Comparison of ENCODE assay signal across 1 cellular context in genomic region chr22:49929553-49929979, GRCh38.
TF ChIP-seq lines count a peak whose summit lies in the region.

No MANE protein-coding gene starts in this region.

TF ChIP-seq in endothelial cell of umbilical vein, 7 proteins besides CTCF, POLR2A, EP300 and RAD21:
- TF ChIP-seq POLR2AphosphoS5 (IDR thresholded peaks at IDR 0.05; ENCODE audit: insufficient read depth, low read depth, low read length) (no peak), MYC (IDR thresholded peaks at IDR 0.05; ENCODE audit: low read depth, low read length) (no peak), GATA2 (IDR thresholded peaks at IDR 0.05; ENCODE audit: insufficient read depth, insufficient read length, low read depth, low read length) (no peak), MAX (IDR thresholded peaks at IDR 0.05; ENCODE audit: insufficient read depth, insufficient read length) (no peak), FOS (IDR thresholded peaks at IDR 0.05; ENCODE audit: borderline replicate concordance, insufficient read depth, low read length) (no peak)
